ENCODE assay signal across 8 cellular contexts in genomic region chr5:139293199-139293503, GRCh38. TPM values are rescaled to one million over a fixed set of nuclear protein-coding genes. Genes with fewer than 3 reads are reported as not detected.
DNase-seq lines count a peak whose midpoint lies in the region; ATAC-seq, FAIRE-seq and TF ChIP-seq lines count a peak whose summit lies in the region.

No MANE protein-coding gene starts in this region.

- peak overlapping the region; percentile 93 to 99 (median 98) for H3K4me3 Mint-ChIP-seq in CD8-positive, alpha-beta memory T cell
- peak overlapping the region; percentile 98 for H3K4me3 Mint-ChIP-seq in endodermal cell

- H3K9me3 ChIP-seq in CD8-positive, alpha-beta memory T cell (ENCODE audit: low read length): no peaks in the 10 kb centered on the region
- H3K9me3 ChIP-seq in OCI-LY1 (ENCODE audit: low read length) (no peaks in the 10 kb centered on the region), endodermal cell (ENCODE audit: control insufficient read depth, low read length) (no peaks in the 10 kb centered on the region), neutrophil (no peaks in the 10 kb centered on the region)

- FAIRE-seq in HTR-8/SVneo (lab: Jason Lieb, UNC): no peak

- CTCF ChIA-PET in CD8-positive, alpha-beta memory T cell (lab: Charles Lee): interaction anchor here (1.0 to 1.7 kb wide), 7 partner anchors 9 to 718 kb away, joined by 3 to 7 read pairs (median 4); partner anchors contain the start of genes HSPA9 and PAIP2

- TF ChIP-seq CTCF in OCI-LY1 (IDR thresholded peaks at IDR 0.05; ENCODE audit: low read length) (no peak), endodermal cell (conservative IDR thresholded peaks at IDR 0.05) (no peak), neutrophil (IDR thresholded peaks at IDR 0.05) (no peak)

- H3K9me2 ChIP-seq in OCI-LY1 (ENCODE audit: low read depth, low read length): no peaks in the 10 kb centered on the region

- H3K4me2 ChIP-seq in OCI-LY1 (ENCODE audit: low read length): peak overlapping the region; percentile 68

- H2AFZ ChIP-seq in OCI-LY1 (ENCODE audit: low read length): no peak overlapping the region

- peaks cover 32% of the 10 kb centered on the region for H3K4me1 ChIP-seq in CD8-positive, alpha-beta memory T cell (ENCODE audit: insufficient read depth, low read length)
- H3K4me1 ChIP-seq in OCI-LY1 (ENCODE audit: insufficient read depth, low read length, severe bottlenecking) (peaks cover 32% of the 10 kb centered on the region), endodermal cell (ENCODE audit: control insufficient read depth, insufficient read depth, low read length) (no peaks in the 10 kb centered on the region), neutrophil (ENCODE audit: control insufficient read depth in 1 of 2, insufficient read depth in 1 of 2, low read depth in 1 of 2, low read length in 1 of 2) (peaks cover 26 to 33% of the 10 kb centered on the region in 2 experiments)

- peaks cover 43% of the 10 kb centered on the region for H3K79me2 ChIP-seq in OCI-LY1 (ENCODE audit: insufficient read depth, low read length)

- H3K27me3 ChIP-seq in CD8-positive, alpha-beta memory T cell (ENCODE audit: insufficient read depth, low read length, poor library complexity, severe bottlenecking): no peaks in the 10 kb centered on the region
- H3K27me3 ChIP-seq in OCI-LY1 (ENCODE audit: insufficient read depth, low read length): no peaks in the 10 kb centered on the region
- no peaks in the 10 kb centered on the region for H3K27me3 ChIP-seq in endodermal cell (ENCODE audit: control insufficient read depth, insufficient read depth, low read length, poor library complexity, severe bottlenecking)
- H3K27me3 ChIP-seq in neutrophil: no peaks in the 10 kb centered on the region

- H3K27ac ChIP-seq in CD8-positive, alpha-beta memory T cell (ENCODE audit: low read depth, low read length): peak overlapping the region; percentile 97
- H3K27ac ChIP-seq in OCI-LY1 (ENCODE audit: low read depth, low read length, poor library complexity, severe bottlenecking): peak overlapping the region; percentile 16
- H3K27ac ChIP-seq in endodermal cell (ENCODE audit: low read depth, low read length): no peak overlapping the region
- peak overlapping the region; percentile 94 for H3K27ac ChIP-seq in neutrophil

- peaks cover 0 to 5% of the 10 kb centered on the region in 2 donors for H3K27me3 Mint-ChIP-seq in CD8-positive, alpha-beta memory T cell
- H3K27me3 Mint-ChIP-seq in endodermal cell (ENCODE audit: insufficient read depth): no peaks in the 10 kb centered on the region

- ATAC-seq in HG03196 (IDR thresholded peaks at IDR 0.05; ENCODE audit: unreplicated experiment): no peak

- peaks cover 0 to 24% (median 0%) of the 10 kb centered on the region in 3 donors for H3K36me3 Mint-ChIP-seq in CD8-positive, alpha-beta memory T cell
- H3K36me3 Mint-ChIP-seq in endodermal cell (ENCODE audit: low read depth): peaks cover 24% of the 10 kb centered on the region

- WGBS in endodermal cell (ENCODE audit: insufficient coverage in 1 of 2, insufficient read length in 1 of 2), 2 experiments: 41 to 49% methylated on average over 5 to 9 of the region's 11 CpGs

- H4K20me1 ChIP-seq in OCI-LY1 (ENCODE audit: insufficient read depth, low read length): no peaks in the 10 kb centered on the region

- POLR2A ChIA-PET in CD8-positive, alpha-beta memory T cell (lab: Charles Lee): interaction anchor here (0.6 to 3.7 kb wide), 19 partner anchors 10 to 1114 kb away, joined by 3 to 68 read pairs (median 6); partner anchors contain the start of genes ETF1, HSPA9, KIF20A and MZB1

- H3F3A ChIP-seq in OCI-LY1 (ENCODE audit: insufficient read depth, low read length): no peaks in the 10 kb centered on the region

- H3K9me3 Mint-ChIP-seq in CD8-positive, alpha-beta memory T cell: no peaks in the 10 kb centered on the region
- H3K9me3 Mint-ChIP-seq in endodermal cell: no peaks in the 10 kb centered on the region

- no peaks in the 10 kb centered on the region for H3K36me3 ChIP-seq in CD8-positive, alpha-beta memory T cell (ENCODE audit: insufficient read depth, low read length)
- H3K36me3 ChIP-seq in OCI-LY1 (ENCODE audit: insufficient read depth, low read length) (peaks cover 14% of the 10 kb centered on the region), endodermal cell (ENCODE audit: control insufficient read depth, insufficient read depth, low read length) (peaks cover 20% of the 10 kb centered on the region), neutrophil (no peaks in the 10 kb centered on the region)

- H3K9ac ChIP-seq in OCI-LY1 (ENCODE audit: low read length) (peak overlapping the region; percentile 97), endodermal cell (ENCODE audit: extremely low read depth, low read length, poor library complexity, severe bottlenecking) (no peak overlapping the region)

- H3K4me1 Mint-ChIP-seq in CD8-positive, alpha-beta memory T cell: peaks cover 33 to 44% (median 43%) of the 10 kb centered on the region in 3 donors
- H3K4me1 Mint-ChIP-seq in endodermal cell: peaks cover 28% of the 10 kb centered on the region

- peak overlapping the region; percentile 78 for H3K4me3 ChIP-seq in CD8-positive, alpha-beta memory T cell (ENCODE audit: low read length)
- H3K4me3 ChIP-seq in OCI-LY1 (ENCODE audit: low read depth, low read length, poor library complexity, severe bottlenecking): peak overlapping the region; percentile 97
- H3K4me3 ChIP-seq in endodermal cell (ENCODE audit: low read length): peak overlapping the region; percentile 99
- H3K4me3 ChIP-seq in neutrophil (ENCODE audit: low read depth in 1 of 2, low read length in 1 of 2): peak overlapping the region; percentile 86 to 89

- peak overlapping the region; percentile 68 to 99 (median 98) for H3K27ac Mint-ChIP-seq in CD8-positive, alpha-beta memory T cell
- H3K27ac Mint-ChIP-seq in endodermal cell: peak overlapping the region; percentile 98

- no peak for DNase-seq in CD8-positive, alpha-beta memory T cell
- DNase-seq in endodermal cell: no peak
- no peak for DNase-seq in NCI-H226
- no peak for DNase-seq in NCI-H2227 treated with DMSO at 0.1 percent for 48 hours (lab: John Stamatoyannopoulos, UW)
- DNase-seq in HTR-8/SVneo (ENCODE audit: insufficient read length, low spot score): no peak

RNA-seq across cellular contexts. Expression of gene MATR3, which starts 0.4 kb away (rescaled TPM):
- total RNA-seq in CD8-positive, alpha-beta memory T cell: 100 to 1,000 TPM; 184 to 199 TPM
- polyA plus RNA-seq in CD8-positive, alpha-beta memory T cell: 364 TPM
- 100 to 1,000 TPM; 250 to 279 TPM for total RNA-seq in endodermal cell
- polyA plus RNA-seq in endodermal cell (2013, experiment 1 of 2): 439 TPM
- polyA plus RNA-seq in endodermal cell (2013, experiment 2 of 2): 415 TPM

RNA-seq across cellular contexts. Expression of gene PAIP2, which starts 48.5 kb away (rescaled TPM):
- total RNA-seq in CD8-positive, alpha-beta memory T cell: 10 to 100 TPM; 67.9 to 77.0 TPM
- polyA plus RNA-seq in CD8-positive, alpha-beta memory T cell: 342 TPM
- 100 to 1,000 TPM; 128 to 142 TPM for total RNA-seq in endodermal cell
- polyA plus RNA-seq in endodermal cell (2013, experiment 1 of 2): 193 TPM
- 186 TPM for polyA plus RNA-seq in endodermal cell (2013, experiment 2 of 2)
